Comparison of ENCODE assay signal across 28 cellular contexts in genomic region chr1:30185809-30186208, GRCh38.
"Had no signal": no experiment of that assay in that cellular context is flagged by ENCODE, and none has a peak within 500 bp of the region (broad histone marks: within the 10 kb centered on the region; RNA-seq: fewer than 3 reads in every experiment).

No MANE protein-coding gene starts in this region.

- H2AFZ ChIP-seq: hepatocyte, parathyroid adenoma had no signal

- H3K79me2 ChIP-seq: hepatocyte, parathyroid adenoma had no signal

- H3K9me3 ChIP-seq: colonic mucosa, gastroesophageal sphincter, heart left ventricle, left lung, mucosa of descending colon, neutrophil, right lobe of liver, suprapubic skin, transverse colon had no signal

- H3K4me1 ChIP-seq: colonic mucosa, parathyroid adenoma, right lobe of liver had no signal

- H3K4me2 ChIP-seq: hepatocyte, smooth muscle cell had no signal

- H3K4me3 Mint-ChIP-seq: central memory CD8-positive, alpha-beta T cell; dendritic cell treated with granulocyte-macrophage colony-stimulating factor and Interleukin-4, amounts not matched to agents 40 ng/mL and 50 ng/mL, for 4 days; naive B cell; natural killer cell treated with Interleukin-12 subunit alpha and Interleukin-12 subunit beta and Interleukin-15 and Interleukin-18, amount 100 ng/mL, for 72 hours; neural crest cell; stimulated activated naive CD8-positive, alpha-beta T cell treated with anti-CD3 and anti-CD28 coated beads, Interleukin-15, amount 100 ng/mL, for 72 hours had no signal

- H3K9me3 Mint-ChIP-seq: central memory CD8-positive, alpha-beta T cell; dendritic cell treated with granulocyte-macrophage colony-stimulating factor and Interleukin-4, amounts not matched to agents 40 ng/mL and 50 ng/mL, for 4 days; naive B cell; natural killer cell treated with Interleukin-12 subunit alpha and Interleukin-12 subunit beta and Interleukin-15 and Interleukin-18, amount 100 ng/mL, for 72 hours; neural crest cell; stimulated activated naive CD8-positive, alpha-beta T cell treated with anti-CD3 and anti-CD28 coated beads, Interleukin-15, amount 100 ng/mL, for 72 hours had no signal

- H3K27ac ChIP-seq: colonic mucosa, gastroesophageal sphincter, heart left ventricle, hepatocyte, left lung, neutrophil, parathyroid adenoma, right lobe of liver, suprapubic skin, transverse colon had no signal

- ATAC-seq: gastroesophageal sphincter; heart left ventricle; left cardiac atrium; left lung; mucosa of descending colon; natural killer cell treated with Interleukin-12 subunit alpha and Interleukin-12 subunit beta and Interleukin-15 and Interleukin-18, amount 100 ng/mL, for 72 hours; right lobe of liver; stimulated activated naive CD8-positive, alpha-beta T cell treated with anti-CD3 and anti-CD28 coated beads, Interleukin-15, amount 100 ng/mL, for 72 hours had no signal

- DNase-seq: colonic mucosa; effector memory CD4-positive, alpha-beta T cell; erythroblast; heart left ventricle; left cardiac atrium; left lung; mammary epithelial cell; mucosa of descending colon; naive B cell; right lobe of liver; stimulated activated CD4-positive, alpha-beta T cell treated with anti-CD3 and anti-CD28 coated beads, Interleukin-12 subunit alpha, Interleukin-12 subunit beta, amount 100 ng/mL, for 4 hours; stimulated activated CD4-positive, alpha-beta T cell treated with anti-CD3 and anti-CD28 coated beads, Interleukin-1b, Interleukin-23, amount 100 ng/mL, for 48 hours; stimulated activated CD4-positive, alpha-beta T cell treated with anti-CD3 and anti-CD28 coated beads, Interleukin-4, amount 100 ng/mL, for 1 hour; stimulated activated CD8-positive, alpha-beta memory T cell treated with anti-CD3 and anti-CD28 coated beads, Interleukin-4, amount 100 ng/mL, for 48 hours; stimulated activated naive CD4-positive, alpha-beta T cell; stimulated activated naive CD8-positive, alpha-beta T cell treated with anti-CD3 and anti-CD28 coated beads, Interleukin-15, amount 100 ng/mL, for 72 hours; transverse colon had no signal

- H3K4me1 Mint-ChIP-seq: naive B cell, neural crest cell had no signal

- H3K9ac ChIP-seq: parathyroid adenoma had no signal

- H3K36me3 Mint-ChIP-seq: naive B cell; natural killer cell treated with Interleukin-12 subunit alpha and Interleukin-12 subunit beta and Interleukin-15 and Interleukin-18, amount 100 ng/mL, for 72 hours had no signal

- H3K36me3 ChIP-seq: colonic mucosa, gastroesophageal sphincter, heart left ventricle, left lung, neutrophil, right lobe of liver, suprapubic skin, transverse colon had no signal

- H3K27me3 ChIP-seq: colonic mucosa, right lobe of liver, transverse colon had no signal

- H3K4me3 ChIP-seq: colonic mucosa, gastroesophageal sphincter, heart left ventricle, hepatocyte, left lung, mucosa of descending colon, right lobe of liver, smooth muscle cell, suprapubic skin, transverse colon had no signal

- H3K27ac Mint-ChIP-seq: dendritic cell treated with granulocyte-macrophage colony-stimulating factor and Interleukin-4, amounts not matched to agents 40 ng/mL and 50 ng/mL, for 4 days; naive B cell; natural killer cell treated with Interleukin-12 subunit alpha and Interleukin-12 subunit beta and Interleukin-15 and Interleukin-18, amount 100 ng/mL, for 72 hours; progenitor cell of endocrine pancreas; stimulated activated naive CD8-positive, alpha-beta T cell treated with anti-CD3 and anti-CD28 coated beads, Interleukin-15, amount 100 ng/mL, for 72 hours had no signal

- H3K27me3 Mint-ChIP-seq: natural killer cell treated with Interleukin-12 subunit alpha and Interleukin-12 subunit beta and Interleukin-15 and Interleukin-18, amount 100 ng/mL, for 72 hours had no signal
